ENCODE assay signal across 11 cellular contexts in genomic region chr19:45151821-45152503, GRCh38. TPM values are rescaled to one million over a fixed set of nuclear protein-coding genes. Genes with fewer than 3 reads are reported as not detected.
DNase-seq lines count a peak whose midpoint lies in the region; ATAC-seq and TF ChIP-seq lines count a peak whose summit lies in the region.
"Had no signal": no experiment of that assay in that cellular context is flagged by ENCODE, and none has a peak within 500 bp of the region (broad histone marks: within the 10 kb centered on the region; RNA-seq: fewer than 3 reads in every experiment).

No MANE protein-coding gene starts in this region.

- peaks cover 34% of the 10 kb centered on the region for H3K4me1 Mint-ChIP-seq in activated CD8-positive, alpha-beta T cell treated with anti-CD3 and anti-CD28 coated beads, Interleukin-2, amount 10 ng/mL, durations not matched to agents 7 days and 5 days (ENCODE audit: low read depth)
- H3K4me1 Mint-ChIP-seq in activated CD8-positive, alpha-beta T cell treated with anti-CD3 and anti-CD28 coated beads for 36 hours (ENCODE audit: low read depth), result peaks cover 25% of the 10 kb centered on the region
- H3K4me1 Mint-ChIP-seq in stimulated activated memory B cell treated with anti-CD40 and anti-IgM and Interleukin-4, amounts not matched to agents 10 μg/mL and 1 μg/mL and 100 μg/mL, for 72 hours, result peaks cover 27% of the 10 kb centered on the region
- H3K4me1 Mint-ChIP-seq in glutamatergic neuron (ENCODE audit: low read depth, unreplicated experiment), result peaks cover 8% of the 10 kb centered on the region

- H3K27me3 ChIP-seq in iPS-20b (ENCODE audit: insufficient read depth, low read length), result peaks cover 62% of the 10 kb centered on the region

- peak overlapping the region; percentile 40; the same call in 1 of the 2 replicates for H3K4me3 ChIP-seq in iPS-20b (ENCODE audit: low read length)

- intact Hi-C loops in activated CD8-positive, alpha-beta T cell treated with anti-CD3 and anti-CD28 coated beads for 36 hours (cut with micrococcal nuclease), result no loop called here

- no peak for TF ChIP-seq CTCF in activated CD8-positive, alpha-beta T cell treated with anti-CD3 and anti-CD28 coated beads for 36 hours (IDR thresholded peaks at IDR 0.05)
- TF ChIP-seq CTCF in RWPE1 (conservative IDR thresholded peaks at IDR 0.05; ENCODE audit: low read depth), result no peak
- TF ChIP-seq CTCF in glutamatergic neuron (IDR thresholded peaks at IDR 0.05; ENCODE audit: partially characterized antibody, unreplicated experiment), result no peak

- H3K27me3 Mint-ChIP-seq in activated CD8-positive, alpha-beta T cell treated with anti-CD3 and anti-CD28 coated beads, Interleukin-2, amount 10 ng/mL, durations not matched to agents 7 days and 5 days (ENCODE audit: low read depth), result peaks cover 29% of the 10 kb centered on the region
- peaks cover 21% of the 10 kb centered on the region for H3K27me3 Mint-ChIP-seq in activated CD8-positive, alpha-beta T cell treated with anti-CD3 and anti-CD28 coated beads for 36 hours
- H3K27me3 Mint-ChIP-seq in stimulated activated memory B cell treated with anti-CD40 and anti-IgM and Interleukin-4, amounts not matched to agents 10 μg/mL and 1 μg/mL and 100 μg/mL, for 72 hours, result peaks cover 60% of the 10 kb centered on the region
- peaks cover 13% of the 10 kb centered on the region for H3K27me3 Mint-ChIP-seq in glutamatergic neuron (ENCODE audit: unreplicated experiment)

- H3K36me3 Mint-ChIP-seq in activated CD8-positive, alpha-beta T cell treated with anti-CD3 and anti-CD28 coated beads, Interleukin-2, amount 10 ng/mL, durations not matched to agents 7 days and 5 days (ENCODE audit: low read depth), result peaks cover 16% of the 10 kb centered on the region
- H3K36me3 Mint-ChIP-seq in activated CD8-positive, alpha-beta T cell treated with anti-CD3 and anti-CD28 coated beads for 36 hours (ENCODE audit: low read depth), result peaks cover 9% of the 10 kb centered on the region
- H3K36me3 Mint-ChIP-seq in stimulated activated memory B cell treated with anti-CD40 and anti-IgM and Interleukin-4, amounts not matched to agents 10 μg/mL and 1 μg/mL and 100 μg/mL, for 72 hours, result no peaks in the 10 kb centered on the region
- no peaks in the 10 kb centered on the region for H3K36me3 Mint-ChIP-seq in glutamatergic neuron (ENCODE audit: unreplicated experiment)

- H3K36me3 ChIP-seq in iPS-20b (ENCODE audit: insufficient read depth, low read depth, low read length), result no peaks in the 10 kb centered on the region

- H3K27ac Mint-ChIP-seq in activated CD8-positive, alpha-beta T cell treated with anti-CD3 and anti-CD28 coated beads, Interleukin-2, amount 10 ng/mL, durations not matched to agents 7 days and 5 days, result no peak overlapping the region
- H3K27ac Mint-ChIP-seq in activated CD8-positive, alpha-beta T cell treated with anti-CD3 and anti-CD28 coated beads for 36 hours, result no peak overlapping the region
- H3K27ac Mint-ChIP-seq in stimulated activated memory B cell treated with anti-CD40 and anti-IgM and Interleukin-4, amounts not matched to agents 10 μg/mL and 1 μg/mL and 100 μg/mL, for 72 hours, result no peak overlapping the region
- no peak overlapping the region for H3K27ac Mint-ChIP-seq in glutamatergic neuron (ENCODE audit: unreplicated experiment)

- POLR2A ChIA-PET in activated CD8-positive, alpha-beta T cell treated with anti-CD3 and anti-CD28 coated beads, Interleukin-2, amount 10 ng/mL, durations not matched to agents 7 days and 5 days (lab: Charles Lee), result interaction anchor here (2.5 kb wide), 1 partner anchor 26 kb away, joined by 10 read pairs; the partner anchor contains the start of genes BLOC1S3 and TRAPPC6A
- POLR2A ChIA-PET in activated CD8-positive, alpha-beta T cell treated with anti-CD3 and anti-CD28 coated beads for 36 hours (lab: Charles Lee), result interaction anchor here (0.6 to 1.1 kb wide), 6 partner anchors 9 to 197 kb away, joined by 3 to 7 read pairs (median 3); partner anchors contain the start of genes NKPD1 and PPP1R37
- POLR2A ChIA-PET in RWPE1 (lab: Yijun Ruan, JAX; ENCODE audit: low non-redundant PET), result no interaction called here

- no peaks in the 10 kb centered on the region for H3K4me1 ChIP-seq in iPS-20b (ENCODE audit: insufficient read depth, low read length)

- H3K9ac ChIP-seq in iPS-20b (ENCODE audit: low read depth, low read length), result no peak overlapping the region

- ATAC-seq in activated CD8-positive, alpha-beta T cell treated with anti-CD3 and anti-CD28 coated beads, Interleukin-2, amount 10 ng/mL, durations not matched to agents 7 days and 5 days, result no peak
- no peak for ATAC-seq in activated CD8-positive, alpha-beta T cell treated with anti-CD3 and anti-CD28 coated beads for 36 hours
- ATAC-seq in stimulated activated memory B cell treated with anti-CD40 and anti-IgM and Interleukin-4, amounts not matched to agents 10 μg/mL and 1 μg/mL and 100 μg/mL, for 72 hours, result no peak

- H3K9me3 ChIP-seq in iPS-20b (ENCODE audit: insufficient read depth, low read depth, low read length), result no peaks in the 10 kb centered on the region

- CTCF ChIA-PET in activated CD8-positive, alpha-beta T cell treated with anti-CD3 and anti-CD28 coated beads, Interleukin-2, amount 10 ng/mL, durations not matched to agents 7 days and 5 days (lab: Charles Lee), result interaction anchor here (0.7 to 1.1 kb wide), 3 partner anchors 12 to 92 kb away, joined by 3 read pairs; no protein-coding TSS in a partner anchor
- CTCF ChIA-PET in activated CD8-positive, alpha-beta T cell treated with anti-CD3 and anti-CD28 coated beads for 36 hours (lab: Charles Lee), result interaction anchor here (1.1 kb wide), 2 partner anchors 23 to 26 kb away, joined by 3 to 5 read pairs; partner anchors contain the start of gene TRAPPC6A
- CTCF ChIA-PET in RWPE1 (lab: Yijun Ruan, JAX), result interaction anchor here (0.7 kb wide), 1 partner anchor 8 kb away, joined by 6 read pairs; no protein-coding TSS in a partner anchor

- peak overlapping the region; percentile 62 for H3K27ac ChIP-seq in RWPE1
- H3K27ac ChIP-seq in iPS-20b (ENCODE audit: low read length), result no peak overlapping the region
- H3K27ac ChIP-seq: epithelial cell of prostate had no signal

- no peaks in the 10 kb centered on the region for H3K9me3 Mint-ChIP-seq in activated CD8-positive, alpha-beta T cell treated with anti-CD3 and anti-CD28 coated beads, Interleukin-2, amount 10 ng/mL, durations not matched to agents 7 days and 5 days (ENCODE audit: insufficient read depth)
- peaks cover 2% of the 10 kb centered on the region for H3K9me3 Mint-ChIP-seq in activated CD8-positive, alpha-beta T cell treated with anti-CD3 and anti-CD28 coated beads for 36 hours
- H3K9me3 Mint-ChIP-seq in stimulated activated memory B cell treated with anti-CD40 and anti-IgM and Interleukin-4, amounts not matched to agents 10 μg/mL and 1 μg/mL and 100 μg/mL, for 72 hours, result no peaks in the 10 kb centered on the region
- peaks cover 19% of the 10 kb centered on the region for H3K9me3 Mint-ChIP-seq in glutamatergic neuron (ENCODE audit: unreplicated experiment)

- H3K4me3 Mint-ChIP-seq in activated CD8-positive, alpha-beta T cell treated with anti-CD3 and anti-CD28 coated beads, Interleukin-2, amount 10 ng/mL, durations not matched to agents 7 days and 5 days, result peak overlapping the region; percentile 25
- no peak overlapping the region for H3K4me3 Mint-ChIP-seq in activated CD8-positive, alpha-beta T cell treated with anti-CD3 and anti-CD28 coated beads for 36 hours
- H3K4me3 Mint-ChIP-seq in stimulated activated memory B cell treated with anti-CD40 and anti-IgM and Interleukin-4, amounts not matched to agents 10 μg/mL and 1 μg/mL and 100 μg/mL, for 72 hours, result peak overlapping the region; percentile 39
- no peak overlapping the region for H3K4me3 Mint-ChIP-seq in glutamatergic neuron (ENCODE audit: unreplicated experiment)

- no peak for DNase-seq in activated CD8-positive, alpha-beta T cell treated with anti-CD3 and anti-CD28 coated beads, Interleukin-2, amount 10 ng/mL, durations not matched to agents 7 days and 5 days
- no peak for DNase-seq in activated CD8-positive, alpha-beta T cell treated with anti-CD3 and anti-CD28 coated beads for 36 hours
- no peak for DNase-seq in RWPE1 (ENCODE audit: low spot score)
- DNase-seq in glutamatergic neuron, result no peak
- no peak for DNase-seq in stimulated activated CD8-positive, alpha-beta memory T cell treated with anti-CD3 and anti-CD28 coated beads, Interleukin-4, amount 100 ng/mL, for 48 hours
- no peak for DNase-seq in NCI-H446 (lab: John Stamatoyannopoulos, UW)
- DNase-seq: ACHN, NCI-H146 had no signal

RNA-seq across cellular contexts. Expression of gene NKPD1, which starts 8.8 kb away (rescaled TPM):
- total RNA-seq in activated CD8-positive, alpha-beta T cell treated with anti-CD3 and anti-CD28 coated beads, Interleukin-2, amount 10 ng/mL, durations not matched to agents 7 days and 5 days, result under 1 TPM; 0.16 to 0.24 TPM
- total RNA-seq in activated CD8-positive, alpha-beta T cell treated with anti-CD3 and anti-CD28 coated beads for 36 hours, result under 1 TPM; 0.07 to 0.16 TPM
- total RNA-seq in glutamatergic neuron (ENCODE audit: unreplicated experiment), result 1.2 TPM

RNA-seq across cellular contexts. Expression of gene TRAPPC6A, which starts 26.1 kb away (rescaled TPM):
- 10 to 100 TPM; 54.0 to 55.5 TPM for total RNA-seq in activated CD8-positive, alpha-beta T cell treated with anti-CD3 and anti-CD28 coated beads, Interleukin-2, amount 10 ng/mL, durations not matched to agents 7 days and 5 days
- total RNA-seq in activated CD8-positive, alpha-beta T cell treated with anti-CD3 and anti-CD28 coated beads for 36 hours, result 10 to 100 TPM; 27.3 to 28.8 TPM
- total RNA-seq in glutamatergic neuron (ENCODE audit: unreplicated experiment), result 31.6 TPM

RNA-seq across cellular contexts. Expression of gene BLOC1S3, which starts 26.6 kb away (rescaled TPM):
- total RNA-seq in activated CD8-positive, alpha-beta T cell treated with anti-CD3 and anti-CD28 coated beads, Interleukin-2, amount 10 ng/mL, durations not matched to agents 7 days and 5 days, result 10 to 100 TPM; 16.0 to 16.7 TPM
- total RNA-seq in activated CD8-positive, alpha-beta T cell treated with anti-CD3 and anti-CD28 coated beads for 36 hours, result 10 to 100 TPM in 1 of 2 experiments, 1 to 10 TPM in 1; 8.9 to 10.8 TPM
- total RNA-seq in glutamatergic neuron (ENCODE audit: unreplicated experiment), result 8.1 TPM

RNA-seq across cellular contexts. Expression of gene PPP1R37, which starts 59.0 kb away (rescaled TPM):
- total RNA-seq in activated CD8-positive, alpha-beta T cell treated with anti-CD3 and anti-CD28 coated beads, Interleukin-2, amount 10 ng/mL, durations not matched to agents 7 days and 5 days, result 10 to 100 TPM; 28.3 to 29.2 TPM
- 10 to 100 TPM; 20.9 to 21.2 TPM for total RNA-seq in activated CD8-positive, alpha-beta T cell treated with anti-CD3 and anti-CD28 coated beads for 36 hours
- total RNA-seq in glutamatergic neuron (ENCODE audit: unreplicated experiment), result 49.5 TPM

Comparison
In these comparisons a context has a peak if more than half of its experiments do, and no peak if none do; other contexts are left out.
1. H3K4me3 Mint-ChIP-seq: peak in activated CD8-positive, alpha-beta T cell treated with anti-CD3 and anti-CD28 coated beads, Interleukin-2, amount 10 ng/mL, durations not matched to agents 7 days and 5 days (single experiment) and stimulated activated memory B cell treated with anti-CD40 and anti-IgM and Interleukin-4, amounts not matched to agents 10 μg/mL and 1 μg/mL and 100 μg/mL, for 72 hours (single experiment); none in activated CD8-positive, alpha-beta T cell treated with anti-CD3 and anti-CD28 coated beads for 36 hours (single experiment) and glutamatergic neuron (single experiment).